ENCODE assay signal across 13 cellular contexts in the genomic region with DNA sequence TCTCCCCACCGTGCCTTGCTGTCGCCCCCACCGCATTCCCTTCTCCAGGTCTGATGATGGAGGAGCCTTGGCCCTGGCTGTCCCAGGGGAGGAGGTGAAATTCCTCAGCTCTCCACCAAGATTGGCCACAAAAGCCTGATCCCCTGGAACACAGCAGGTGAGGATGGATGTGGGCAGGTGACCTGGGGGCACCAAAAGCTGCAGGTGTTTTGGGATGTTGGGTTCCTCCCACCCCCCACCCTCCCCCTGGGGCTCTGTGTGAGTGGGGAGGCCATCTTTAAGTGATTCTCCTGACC. TPM values are rescaled to one million over a fixed set of nuclear protein-coding genes. Genes with fewer than 3 reads are reported as not detected.
DNase-seq lines count a peak whose midpoint lies in the region; ATAC-seq and TF ChIP-seq lines count a peak whose summit lies in the region.
"Had no signal": no experiment of that assay in that cellular context is flagged by ENCODE, and none has a peak within 500 bp of the region (broad histone marks: within the 10 kb centered on the region; RNA-seq: fewer than 3 reads in every experiment).

No MANE protein-coding gene starts in this region.

- H3K36me3 Mint-ChIP-seq in nephron progenitor cell (ENCODE audit: low read depth) = peaks cover 21% of the 10 kb centered on the region
- no peaks in the 10 kb centered on the region for H3K36me3 Mint-ChIP-seq in natural killer cell treated with Interleukin-12 subunit alpha and Interleukin-12 subunit beta and Interleukin-15 and Interleukin-18, amount 100 ng/mL, for 72 hours
- peaks cover 13% of the 10 kb centered on the region for H3K36me3 Mint-ChIP-seq in activated CD4-positive, alpha-beta T cell treated with anti-CD3 and anti-CD28 coated beads, Interleukin-2, amount 10 ng/mL, durations not matched to agents 7 days and 5 days (ENCODE audit: low read depth)
- H3K36me3 Mint-ChIP-seq: natural killer cell had no signal

- intact Hi-C loops in ascending aorta (cut with DNase I) = loop anchor here (2.0 kb wide), 1 partner anchor 49 kb away; no protein-coding TSS in a partner anchor

- peaks cover 5% of the 10 kb centered on the region for H3K27me3 Mint-ChIP-seq in nephron progenitor cell (ENCODE audit: low read depth, poor library complexity)
- H3K27me3 Mint-ChIP-seq in natural killer cell treated with Interleukin-12 subunit alpha and Interleukin-12 subunit beta and Interleukin-15 and Interleukin-18, amount 100 ng/mL, for 72 hours = no peaks in the 10 kb centered on the region
- H3K27me3 Mint-ChIP-seq in activated CD4-positive, alpha-beta T cell treated with anti-CD3 and anti-CD28 coated beads, Interleukin-2, amount 10 ng/mL, durations not matched to agents 7 days and 5 days = no peaks in the 10 kb centered on the region
- H3K27me3 Mint-ChIP-seq: activated CD4-positive, alpha-beta T cell treated with anti-CD3 and anti-CD28 coated beads, Interleukin-2, amount 10 ng/mL, durations not matched to agents 24 days and 14 days; T-cell had no signal

- no peaks in the 10 kb centered on the region for H3K27me3 ChIP-seq in BLaER1 treated with 17β-estradiol and CSF1 and Interleukin-3, amounts not matched to agents 10 nM and 100 nM
- H3K27me3 ChIP-seq in ascending aorta (no peaks in the 10 kb centered on the region), osteoblast (ENCODE audit: insufficient read depth, low read length) (no peaks in the 10 kb centered on the region)
- H3K27me3 ChIP-seq: upper lobe of right lung had no signal

- peaks cover 23 to 51% (median 37%) of the 10 kb centered on the region in 11 experiments for H3K36me3 ChIP-seq in BLaER1 treated with 17β-estradiol and CSF1 and Interleukin-3, amounts not matched to agents 10 nM and 100 nM
- peaks cover 9 to 10% of the 10 kb centered on the region in 2 donors for H3K36me3 ChIP-seq in ascending aorta
- H3K36me3 ChIP-seq in osteoblast (ENCODE audit: insufficient read depth, low read length) = peaks cover 8% of the 10 kb centered on the region

- TF ChIP-seq CTCF in ascending aorta (IDR thresholded peaks at IDR 0.05) (no peak), nephron progenitor cell (IDR thresholded peaks at IDR 0.05) (peak; percentile 5), osteoblast (IDR thresholded peaks at IDR 0.05; ENCODE audit: extremely low read depth, low read depth, low read length) (no peak)

- POLR2A ChIA-PET in activated CD4-positive, alpha-beta T cell treated with anti-CD3 and anti-CD28 coated beads, Interleukin-2, amount 10 ng/mL, durations not matched to agents 7 days and 5 days (lab: Charles Lee) = no interaction called here

- H3K27ac ChIP-seq in BLaER1 treated with 17β-estradiol and CSF1 and Interleukin-3, amounts not matched to agents 10 nM and 100 nM = peak overlapping the region in 8 of 11 experiments; percentile 29 to 68 (median 50); a peak in 15 of 22 replicates
- peak overlapping the region; percentile 61 to 72 for H3K27ac ChIP-seq in ascending aorta
- H3K27ac ChIP-seq in osteoblast (ENCODE audit: low read depth, low read length) = no peak overlapping the region
- H3K27ac ChIP-seq: epithelial cell of prostate, upper lobe of right lung had no signal

- H4K20me1 ChIP-seq in BLaER1 treated with 17β-estradiol and CSF1 and Interleukin-3, amounts not matched to agents 10 nM and 100 nM = peaks cover 0 to 10% (median 0%) of the 10 kb centered on the region in 11 experiments; a peak in 3 of 22 replicates
- H4K20me1 ChIP-seq in osteoblast (ENCODE audit: insufficient read depth, low read length) = peaks cover 3% of the 10 kb centered on the region

- H3K9me3 Mint-ChIP-seq in nephron progenitor cell = no peaks in the 10 kb centered on the region
- H3K9me3 Mint-ChIP-seq in natural killer cell treated with Interleukin-12 subunit alpha and Interleukin-12 subunit beta and Interleukin-15 and Interleukin-18, amount 100 ng/mL, for 72 hours = no peaks in the 10 kb centered on the region
- no peaks in the 10 kb centered on the region for H3K9me3 Mint-ChIP-seq in activated CD4-positive, alpha-beta T cell treated with anti-CD3 and anti-CD28 coated beads, Interleukin-2, amount 10 ng/mL, durations not matched to agents 7 days and 5 days
- H3K9me3 Mint-ChIP-seq: activated CD4-positive, alpha-beta T cell treated with anti-CD3 and anti-CD28 coated beads, Interleukin-2, amount 10 ng/mL, durations not matched to agents 24 days and 14 days; natural killer cell; T-cell had no signal

- H3K4me2 ChIP-seq in BLaER1 treated with 17β-estradiol and CSF1 and Interleukin-3, amounts not matched to agents 10 nM and 100 nM = peak overlapping the region; percentile 78 to 91 (median 87); a peak in 21 of 22 replicates
- H3K4me2 ChIP-seq in osteoblast (ENCODE audit: insufficient read depth, low read length) = no peak overlapping the region

- peak overlapping the region in 9 of 11 experiments; percentile 48 to 73 (median 64); a peak in 17 of 22 replicates for H3K9ac ChIP-seq in BLaER1 treated with 17β-estradiol and CSF1 and Interleukin-3, amounts not matched to agents 10 nM and 100 nM

- no peaks in the 10 kb centered on the region for H3K79me2 ChIP-seq in osteoblast (ENCODE audit: insufficient read depth, low read length)

- peaks cover 0 to 13% (median 0%) of the 10 kb centered on the region in 11 experiments; a peak in 2 of 22 replicates for H3K9me3 ChIP-seq in BLaER1 treated with 17β-estradiol and CSF1 and Interleukin-3, amounts not matched to agents 10 nM and 100 nM (replicated peaks in 1 of 11)
- H3K9me3 ChIP-seq in ascending aorta (no peaks in the 10 kb centered on the region), osteoblast (ENCODE audit: low read depth, low read length) (no peaks in the 10 kb centered on the region)
- H3K9me3 ChIP-seq: upper lobe of right lung had no signal

- H3K4me3 Mint-ChIP-seq in nephron progenitor cell = peak overlapping the region; percentile 89
- H3K4me3 Mint-ChIP-seq in natural killer cell treated with Interleukin-12 subunit alpha and Interleukin-12 subunit beta and Interleukin-15 and Interleukin-18, amount 100 ng/mL, for 72 hours = no peak overlapping the region
- H3K4me3 Mint-ChIP-seq in activated CD4-positive, alpha-beta T cell treated with anti-CD3 and anti-CD28 coated beads, Interleukin-2, amount 10 ng/mL, durations not matched to agents 7 days and 5 days = no peak overlapping the region

- DNase-seq in ascending aorta (ENCODE audit: low spot score in 2 of 2) (no peak), nephron progenitor cell (no peak), osteoblast (ENCODE audit: insufficient read length, low spot score, missing footprints) (no peak)
- no peak for DNase-seq in natural killer cell treated with Interleukin-12 subunit alpha and Interleukin-12 subunit beta and Interleukin-15 and Interleukin-18, amount 100 ng/mL, for 72 hours (ENCODE audit: low spot score)
- no peak for DNase-seq in activated CD4-positive, alpha-beta T cell treated with anti-CD3 and anti-CD28 coated beads, Interleukin-2, amount 10 ng/mL, durations not matched to agents 7 days and 5 days
- DNase-seq: activated CD4-positive, alpha-beta T cell treated with anti-CD3 and anti-CD28 coated beads, Interleukin-2, amount 10 ng/mL, durations not matched to agents 24 days and 14 days; activated effector memory CD4-positive, alpha-beta T cell treated with anti-CD3 and anti-CD28 coated beads, Interleukin-2, amount 50 U/mL, for 16 hours; natural killer cell; small intestine; T-cell; upper lobe of right lung had no signal

- no peak overlapping the region for H3K27ac Mint-ChIP-seq in nephron progenitor cell
- no peak overlapping the region for H3K27ac Mint-ChIP-seq in natural killer cell treated with Interleukin-12 subunit alpha and Interleukin-12 subunit beta and Interleukin-15 and Interleukin-18, amount 100 ng/mL, for 72 hours
- no peak overlapping the region for H3K27ac Mint-ChIP-seq in activated CD4-positive, alpha-beta T cell treated with anti-CD3 and anti-CD28 coated beads, Interleukin-2, amount 10 ng/mL, durations not matched to agents 7 days and 5 days

- peaks cover 35% of the 10 kb centered on the region for H3K4me1 Mint-ChIP-seq in nephron progenitor cell
- peaks cover 24 to 28% of the 10 kb centered on the region in 2 donors for H3K4me1 Mint-ChIP-seq in natural killer cell treated with Interleukin-12 subunit alpha and Interleukin-12 subunit beta and Interleukin-15 and Interleukin-18, amount 100 ng/mL, for 72 hours (ENCODE audit: low read depth in 2 of 2)
- H3K4me1 Mint-ChIP-seq in activated CD4-positive, alpha-beta T cell treated with anti-CD3 and anti-CD28 coated beads, Interleukin-2, amount 10 ng/mL, durations not matched to agents 7 days and 5 days = peaks cover 17% of the 10 kb centered on the region

- ATAC-seq in natural killer cell treated with Interleukin-12 subunit alpha and Interleukin-12 subunit beta and Interleukin-15 and Interleukin-18, amount 100 ng/mL, for 72 hours = no peak

- peak overlapping the region in 9 of 10 experiments; percentile 35 to 61 (median 54); a peak in 17 of 20 replicates for H3K4me3 ChIP-seq in BLaER1 treated with 17β-estradiol and CSF1 and Interleukin-3, amounts not matched to agents 10 nM and 100 nM
- no peak overlapping the region for H3K4me3 ChIP-seq in ascending aorta
- H3K4me3 ChIP-seq in osteoblast (ENCODE audit: insufficient read depth, low read length) = no peak overlapping the region
- H3K4me3 ChIP-seq: upper lobe of right lung had no signal

- peaks cover 36 to 64% (median 53%) of the 10 kb centered on the region in 10 experiments for H3K4me1 ChIP-seq in BLaER1 treated with 17β-estradiol and CSF1 and Interleukin-3, amounts not matched to agents 10 nM and 100 nM
- H3K4me1 ChIP-seq in ascending aorta = peaks cover 0 to 11% of the 10 kb centered on the region in 2 donors
- peaks cover 11% of the 10 kb centered on the region for H3K4me1 ChIP-seq in osteoblast (ENCODE audit: insufficient read depth, low read length)

- no peak overlapping the region for H2AFZ ChIP-seq in osteoblast (ENCODE audit: low read length)

- CTCF ChIA-PET in activated CD4-positive, alpha-beta T cell treated with anti-CD3 and anti-CD28 coated beads, Interleukin-2, amount 10 ng/mL, durations not matched to agents 7 days and 5 days (lab: Charles Lee) = interaction anchor here (0.9 to 2.5 kb wide), 4 partner anchors 9 to 54 kb away, joined by 3 to 10 read pairs (median 4); no protein-coding TSS in a partner anchor

RNA-seq across cellular contexts. Expression of gene TRIOBP, which starts 0.6 kb away (rescaled TPM):
- total RNA-seq in ascending aorta (253 TPM), osteoblast (144 and 162 TPM in 2 replicates)
- total RNA-seq in natural killer cell treated with Interleukin-12 subunit alpha and Interleukin-12 subunit beta and Interleukin-15 and Interleukin-18, amount 100 ng/mL, for 72 hours = 10 to 100 TPM; 29.9 to 35.1 TPM
- 10 to 100 TPM; 44.1 to 53.5 TPM for total RNA-seq in activated CD4-positive, alpha-beta T cell treated with anti-CD3 and anti-CD28 coated beads, Interleukin-2, amount 10 ng/mL, durations not matched to agents 7 days and 5 days

RNA-seq across cellular contexts. Expression of gene NOL12, which starts 11.3 kb away (rescaled TPM):
- total RNA-seq in ascending aorta (4.0 TPM), osteoblast (8.8 and 9.0 TPM in 2 replicates)
- total RNA-seq in natural killer cell treated with Interleukin-12 subunit alpha and Interleukin-12 subunit beta and Interleukin-15 and Interleukin-18, amount 100 ng/mL, for 72 hours = 10 to 100 TPM; 37.4 to 48.3 TPM
- total RNA-seq in activated CD4-positive, alpha-beta T cell treated with anti-CD3 and anti-CD28 coated beads, Interleukin-2, amount 10 ng/mL, durations not matched to agents 7 days and 5 days = 10 to 100 TPM; 57.3 to 57.7 TPM

RNA-seq across cellular contexts. Expression of gene LGALS1, which starts 22.1 kb away (rescaled TPM):
- total RNA-seq in ascending aorta (2,009 TPM), osteoblast (3,004 and 3,217 TPM in 2 replicates)
- 100 to 1,000 TPM; 290 to 675 TPM for total RNA-seq in natural killer cell treated with Interleukin-12 subunit alpha and Interleukin-12 subunit beta and Interleukin-15 and Interleukin-18, amount 100 ng/mL, for 72 hours
- 1,000 to 10,000 TPM; 1,140 to 1,273 TPM for total RNA-seq in activated CD4-positive, alpha-beta T cell treated with anti-CD3 and anti-CD28 coated beads, Interleukin-2, amount 10 ng/mL, durations not matched to agents 7 days and 5 days

RNA-seq across cellular contexts. Expression of gene PDXP, which starts 39.0 kb away (rescaled TPM):
- total RNA-seq in ascending aorta (10.6 TPM), osteoblast (5.0 and 5.8 TPM in 2 replicates)
- total RNA-seq in natural killer cell treated with Interleukin-12 subunit alpha and Interleukin-12 subunit beta and Interleukin-15 and Interleukin-18, amount 100 ng/mL, for 72 hours = 10 to 100 TPM; 43.9 to 58.4 TPM
- total RNA-seq in activated CD4-positive, alpha-beta T cell treated with anti-CD3 and anti-CD28 coated beads, Interleukin-2, amount 10 ng/mL, durations not matched to agents 7 days and 5 days = 10 to 100 TPM; 21.5 to 21.8 TPM

RNA-seq across cellular contexts. Expression of gene SH3BP1, which starts 58.0 kb away (rescaled TPM):
- total RNA-seq in ascending aorta (33.7 TPM), osteoblast (4.1 and 4.7 TPM in 2 replicates)
- total RNA-seq in natural killer cell treated with Interleukin-12 subunit alpha and Interleukin-12 subunit beta and Interleukin-15 and Interleukin-18, amount 100 ng/mL, for 72 hours = 100 to 1,000 TPM; 160 to 229 TPM
- total RNA-seq in activated CD4-positive, alpha-beta T cell treated with anti-CD3 and anti-CD28 coated beads, Interleukin-2, amount 10 ng/mL, durations not matched to agents 7 days and 5 days = 100 to 1,000 TPM; 184 to 187 TPM

Comparison
In these comparisons a context has a peak if more than half of its experiments do, and no peak if none do; other contexts are left out.
1. H3K4me3 ChIP-seq: peak in BLaER1 treated with 17β-estradiol and CSF1 and Interleukin-3, amounts not matched to agents 10 nM and 100 nM (9 of 10); none in ascending aorta (0 of 2) and osteoblast (single experiment).